20 cellular contexts compared by ENCODE assay signal in the genomic region with DNA sequence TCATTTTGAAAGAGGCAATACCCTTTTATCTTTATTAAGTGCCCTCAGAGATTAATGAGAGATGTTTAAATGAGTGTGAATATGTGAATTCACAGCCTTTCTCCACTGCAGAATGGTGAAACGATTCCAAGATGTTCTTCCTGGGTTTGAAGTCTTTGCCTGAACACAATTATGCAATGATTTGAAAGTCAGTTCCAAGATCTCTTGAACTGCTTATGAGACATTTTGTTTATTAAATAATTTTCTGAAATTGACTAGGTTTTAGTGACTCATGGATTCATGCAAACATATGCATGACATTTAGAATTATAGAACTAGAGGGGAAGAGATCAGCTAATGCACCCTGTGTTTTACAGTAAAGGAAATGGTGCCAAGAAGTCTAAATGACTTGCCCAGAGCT.
A peak's percentile ranks its signal among the peaks of the same experiment; 100 is the strongest.
DNase-seq lines count a peak whose midpoint lies in the region; ATAC-seq and TF ChIP-seq lines count a peak whose summit lies in the region.
"Had no signal": no experiment of that assay in that cellular context is flagged by ENCODE, and none has a peak within 500 bp of the region (broad histone marks: within the 10 kb centered on the region; RNA-seq: fewer than 3 reads in every experiment).

No MANE protein-coding gene starts in this region.

- intact Hi-C loops in Panc1 (cut with micrococcal nuclease; ENCODE audit: unreplicated experiment) = loop anchor here (2.0 kb wide), 1 partner anchor 60 kb away; no protein-coding TSS in a partner anchor
- intact Hi-C loops in activated T-helper 2 cell treated with anti-CD3 and anti-CD28 coated beads, Interferon-gamma antibody, Interleukin-2, Interleukin-4, amounts not matched to agents 10 μg/mL and 5 μg/mL and 100 μg/mL, durations not matched to agents 14 hours and 24 hours and 36 hours (cut with micrococcal nuclease) = no loop called here

- H3K4me1 ChIP-seq in ACC112 (ENCODE audit: control insufficient read depth, insufficient read depth, low read length, unreplicated experiment) (peaks cover 61% of the 10 kb centered on the region), Panc1 (ENCODE audit: control insufficient read depth, insufficient read depth, low read length) (peaks cover 43% of the 10 kb centered on the region)

- no peak for TF ChIP-seq CTCF in Panc1 (IDR thresholded peaks at IDR 0.05)
- no peak for TF ChIP-seq CTCF in fibroblast of mammary gland (conservative IDR thresholded peaks at IDR 0.05; ENCODE audit: control insufficient read depth, insufficient read depth, low read depth, low read length)
- no peak for TF ChIP-seq CTCF in nephron (IDR thresholded peaks at IDR 0.05; ENCODE audit: unreplicated experiment in 3 of 3)

- POLR2A ChIA-PET in Panc1 (lab: Charles Lee) = no interaction called here

- H3K4me3 ChIP-seq in ACC112 (ENCODE audit: low read depth, low read length) (no peak overlapping the region), Panc1 (ENCODE audit: low read depth in 2 of 2, low read length in 2 of 2) (no peak overlapping the region), fibroblast of mammary gland (ENCODE audit: control insufficient read depth, low read depth, low read length) (no peak overlapping the region)
- H3K4me3 ChIP-seq: lower lobe of right lung, upper lobe of right lung had no signal

- H3K27ac Mint-ChIP-seq in nephron = peak overlapping the region in 2 of 3 experiments; percentile 74 to 80
- H3K27ac Mint-ChIP-seq in activated T-helper 2 cell treated with anti-CD3 and anti-CD28 coated beads, Interferon-gamma antibody, Interleukin-2, Interleukin-4, amounts not matched to agents 10 μg/mL and 5 μg/mL and 100 μg/mL, durations not matched to agents 14 hours and 24 hours and 36 hours = no peak overlapping the region
- H3K27ac Mint-ChIP-seq: activated B cell treated with CpG ODN at 0.5 μM for 24 hours; natural killer cell treated with Interleukin-12 subunit alpha and Interleukin-12 subunit beta and Interleukin-15 and Interleukin-18, amount 100 ng/mL, for 72 hours; stimulated activated memory B cell treated with anti-CD40 and anti-IgM and Interleukin-4, amounts not matched to agents 10 μg/mL and 1 μg/mL and 100 μg/mL, for 72 hours; T-cell had no signal

- in situ Hi-C loops in Panc1 (cut with HindIII; ENCODE audit: low pct_unique_long_range_greater_than_20kb, low sequenced_read_pairs) = no loop called here

- H3K27ac ChIP-seq in ACC112 (ENCODE audit: low read depth, low read length) (peak overlapping the region; percentile 91), Panc1 (ENCODE audit: low read length) (peak overlapping the region; percentile 72)
- H3K27ac ChIP-seq: KMS-11, lower lobe of right lung had no signal

- DNase-seq in Panc1 (ENCODE audit: low read depth, low spot score) = no peak
- DNase-seq in fibroblast of mammary gland (ENCODE audit: low read depth) = peak; percentile 80
- DNase-seq in activated T-helper 2 cell treated with anti-CD3 and anti-CD28 coated beads, Interferon-gamma antibody, Interleukin-2, Interleukin-4, amounts not matched to agents 10 μg/mL and 5 μg/mL and 100 μg/mL, durations not matched to agents 14 hours and 24 hours and 36 hours (ENCODE audit: low spot score) = no peak
- DNase-seq in GOT3 (lab: John Stamatoyannopoulos, UW) = no peak
- no peak for DNase-seq in activated CD8-positive, alpha-beta memory T cell treated with anti-CD3 and anti-CD28 coated beads, Interleukin-2, amount 50 U/mL, for 4 hours
- DNase-seq: activated B cell treated with CpG ODN at 0.5 μM for 24 hours; activated naive CD4-positive, alpha-beta T cell treated with anti-CD3 and anti-CD28 coated beads, Interleukin-2, amount 50 U/mL, for 16 hours; Caco-2; lower lobe of right lung; NCI-H1436; NCI-H510A; T-cell; upper lobe of right lung had no signal

- no peaks in the 10 kb centered on the region for H3K9me3 Mint-ChIP-seq in nephron
- no peaks in the 10 kb centered on the region for H3K9me3 Mint-ChIP-seq in activated T-helper 2 cell treated with anti-CD3 and anti-CD28 coated beads, Interferon-gamma antibody, Interleukin-2, Interleukin-4, amounts not matched to agents 10 μg/mL and 5 μg/mL and 100 μg/mL, durations not matched to agents 14 hours and 24 hours and 36 hours
- H3K9me3 Mint-ChIP-seq: activated B cell treated with CpG ODN at 0.5 μM for 24 hours; central memory CD8-positive, alpha-beta T cell; natural killer cell treated with Interleukin-12 subunit alpha and Interleukin-12 subunit beta and Interleukin-15 and Interleukin-18, amount 100 ng/mL, for 72 hours; stimulated activated memory B cell treated with anti-CD40 and anti-IgM and Interleukin-4, amounts not matched to agents 10 μg/mL and 1 μg/mL and 100 μg/mL, for 72 hours had no signal

- BruUV-seq in Panc1 (replicated peaks; lab: Mats Ljungman, UMichigan) = no TSS peak

- no peak overlapping the region for H3K4me3 Mint-ChIP-seq in nephron
- H3K4me3 Mint-ChIP-seq in activated T-helper 2 cell treated with anti-CD3 and anti-CD28 coated beads, Interferon-gamma antibody, Interleukin-2, Interleukin-4, amounts not matched to agents 10 μg/mL and 5 μg/mL and 100 μg/mL, durations not matched to agents 14 hours and 24 hours and 36 hours (ENCODE audit: low read depth) = no peak overlapping the region
- H3K4me3 Mint-ChIP-seq: activated B cell treated with CpG ODN at 0.5 μM for 24 hours; central memory CD8-positive, alpha-beta T cell; natural killer cell treated with Interleukin-12 subunit alpha and Interleukin-12 subunit beta and Interleukin-15 and Interleukin-18, amount 100 ng/mL, for 72 hours; stimulated activated memory B cell treated with anti-CD40 and anti-IgM and Interleukin-4, amounts not matched to agents 10 μg/mL and 1 μg/mL and 100 μg/mL, for 72 hours; T-cell had no signal

- CTCF ChIA-PET in Panc1 (lab: Charles Lee) = no interaction called here

- no peaks in the 10 kb centered on the region for H3K27me3 ChIP-seq in ACC112 (ENCODE audit: insufficient read depth, low read length)
- H3K27me3 ChIP-seq in Panc1 (ENCODE audit: control insufficient read depth, insufficient read depth, low read length) = no peaks in the 10 kb centered on the region
- H3K27me3 ChIP-seq: upper lobe of right lung had no signal

- H3K9me3 ChIP-seq in Panc1 (ENCODE audit: control insufficient read depth, insufficient read depth, low read depth, low read length) = no peaks in the 10 kb centered on the region
- H3K9me3 ChIP-seq: Caco-2, lower lobe of right lung, upper lobe of right lung had no signal

- no peaks in the 10 kb centered on the region for H3K36me3 Mint-ChIP-seq in nephron (ENCODE audit: low read depth)
- peaks cover 21% of the 10 kb centered on the region for H3K36me3 Mint-ChIP-seq in activated T-helper 2 cell treated with anti-CD3 and anti-CD28 coated beads, Interferon-gamma antibody, Interleukin-2, Interleukin-4, amounts not matched to agents 10 μg/mL and 5 μg/mL and 100 μg/mL, durations not matched to agents 14 hours and 24 hours and 36 hours (ENCODE audit: low read depth)
- H3K36me3 Mint-ChIP-seq: natural killer cell treated with Interleukin-12 subunit alpha and Interleukin-12 subunit beta and Interleukin-15 and Interleukin-18, amount 100 ng/mL, for 72 hours; stimulated activated memory B cell treated with anti-CD40 and anti-IgM and Interleukin-4, amounts not matched to agents 10 μg/mL and 1 μg/mL and 100 μg/mL, for 72 hours; T-cell had no signal

- peaks cover 42% of the 10 kb centered on the region for H3K4me1 Mint-ChIP-seq in nephron
- no peaks in the 10 kb centered on the region for H3K4me1 Mint-ChIP-seq in activated T-helper 2 cell treated with anti-CD3 and anti-CD28 coated beads, Interferon-gamma antibody, Interleukin-2, Interleukin-4, amounts not matched to agents 10 μg/mL and 5 μg/mL and 100 μg/mL, durations not matched to agents 14 hours and 24 hours and 36 hours (ENCODE audit: low read depth)
- H3K4me1 Mint-ChIP-seq: central memory CD8-positive, alpha-beta T cell; stimulated activated memory B cell treated with anti-CD40 and anti-IgM and Interleukin-4, amounts not matched to agents 10 μg/mL and 1 μg/mL and 100 μg/mL, for 72 hours; T-cell had no signal

- no peaks in the 10 kb centered on the region for H3K27me3 Mint-ChIP-seq in nephron (ENCODE audit: low read depth)
- no peaks in the 10 kb centered on the region for H3K27me3 Mint-ChIP-seq in activated T-helper 2 cell treated with anti-CD3 and anti-CD28 coated beads, Interferon-gamma antibody, Interleukin-2, Interleukin-4, amounts not matched to agents 10 μg/mL and 5 μg/mL and 100 μg/mL, durations not matched to agents 14 hours and 24 hours and 36 hours (ENCODE audit: low read depth)
- H3K27me3 Mint-ChIP-seq: activated B cell treated with CpG ODN at 0.5 μM for 24 hours; central memory CD8-positive, alpha-beta T cell; natural killer cell treated with Interleukin-12 subunit alpha and Interleukin-12 subunit beta and Interleukin-15 and Interleukin-18, amount 100 ng/mL, for 72 hours; stimulated activated memory B cell treated with anti-CD40 and anti-IgM and Interleukin-4, amounts not matched to agents 10 μg/mL and 1 μg/mL and 100 μg/mL, for 72 hours; T-cell had no signal

- no peaks in the 10 kb centered on the region for H3K79me2 ChIP-seq in ACC112 (ENCODE audit: control insufficient read depth, insufficient read depth, low read length, unreplicated experiment)

- ATAC-seq in Panc1 = no peak
- no peak for ATAC-seq in GM18517 (IDR thresholded peaks at IDR 0.05; ENCODE audit: unreplicated experiment)
- ATAC-seq: lower lobe of right lung; natural killer cell treated with Interleukin-12 subunit alpha and Interleukin-12 subunit beta and Interleukin-15 and Interleukin-18, amount 100 ng/mL, for 72 hours; stimulated activated memory B cell treated with anti-CD40 and anti-IgM and Interleukin-4, amounts not matched to agents 10 μg/mL and 1 μg/mL and 100 μg/mL, for 72 hours; T-cell; upper lobe of right lung had no signal

- H2AFZ ChIP-seq in ACC112 (ENCODE audit: low read length, unreplicated experiment) = no peak overlapping the region

- no peaks in the 10 kb centered on the region for H3K36me3 ChIP-seq in ACC112 (ENCODE audit: insufficient read depth, low read length)
- H3K36me3 ChIP-seq in Panc1 (ENCODE audit: control insufficient read depth, insufficient read depth, low read length) = no peaks in the 10 kb centered on the region
- H3K36me3 ChIP-seq: lower lobe of right lung, upper lobe of right lung had no signal
